2 cellular contexts compared by ENCODE assay signal in genomic region chr2:71662665-71663394, GRCh38.
TF ChIP-seq lines count a peak whose summit lies in the region.

No MANE protein-coding gene starts in this region.

TF ChIP-seq in GM12891, 5 proteins besides CTCF, POLR2A, EP300 and RAD21 (continued from another document):
- TF ChIP-seq POU2F2 (IDR thresholded peaks at IDR 0.05; ENCODE audit: low read depth, low read length) = no peak
- no peak for TF ChIP-seq POLR2AphosphoS5 (IDR thresholded peaks at IDR 0.05; ENCODE audit: low read depth, low read length)

TF ChIP-seq in IMR-90, 13 proteins besides CTCF, POLR2A, EP300 and RAD21 (continued from another document):
- TF ChIP-seq USF2 (IDR thresholded peaks at IDR 0.05; ENCODE audit: low read depth, low read length) = no peak
- no peak for TF ChIP-seq ELK1 (IDR thresholded peaks at IDR 0.05; ENCODE audit: borderline replicate concordance, low read depth, low read length)
- no peak for TF ChIP-seq SMC3 (IDR thresholded peaks at IDR 0.05; ENCODE audit: low read depth, low read length)
- TF ChIP-seq CEBPB (IDR thresholded peaks at IDR 0.05; ENCODE audit: low read depth, low read length) = no peak
- TF ChIP-seq MAFK (IDR thresholded peaks at IDR 0.05; ENCODE audit: low read depth, low read length) = no peak
